10 cellular contexts compared by ENCODE assay signal in genomic region chr15:63246691-63247464, GRCh38. TPM values are rescaled to one million over a fixed set of nuclear protein-coding genes. Genes with fewer than 3 reads are reported as not detected.
DNase-seq lines count a peak whose midpoint lies in the region; ATAC-seq and TF ChIP-seq lines count a peak whose summit lies in the region.
"Had no signal": no experiment of that assay in that cellular context is flagged by ENCODE, and none has a peak within 500 bp of the region (broad histone marks: within the 10 kb centered on the region; RNA-seq: fewer than 3 reads in every experiment).

No MANE protein-coding gene starts in this region.

- H3K36me3 ChIP-seq in SK-N-MC (ENCODE audit: insufficient read depth, low read length) (peaks cover 5% of the 10 kb centered on the region; the same call in 1 of the 2 replicates), sigmoid colon (peaks cover 0 to 36% (median 7%) of the 10 kb centered on the region in 4 donors)

- TF ChIP-seq POLR2A in sigmoid colon (IDR thresholded peaks at IDR 0.05), result no peak

- H3K9me3 ChIP-seq in SK-N-MC (ENCODE audit: low read depth, low read length), result no peaks in the 10 kb centered on the region
- no peaks in the 10 kb centered on the region for H3K9me3 ChIP-seq in sigmoid colon

- H3K27me3 ChIP-seq in sigmoid colon (no peaks in the 10 kb centered on the region), dorsolateral prefrontal cortex (no peaks in the 10 kb centered on the region)

- intact Hi-C loops in sigmoid colon (cut with DNase I), result no loop called here
- intact Hi-C loops in dorsolateral prefrontal cortex (cut with DNase I), result no loop called here

- peak overlapping the region; percentile 23 for H3K27ac ChIP-seq in SK-N-MC
- H3K27ac ChIP-seq in sigmoid colon, result peak overlapping the region; percentile 30 to 65 (median 46)
- H3K27ac ChIP-seq in dorsolateral prefrontal cortex, result peak overlapping the region in 1 of 59 donors; percentile 6

- H3K4me1 ChIP-seq in sigmoid colon, result peaks cover 0 to 32% (median 27%) of the 10 kb centered on the region in 4 donors

- TF ChIP-seq EP300 in sigmoid colon (IDR thresholded peaks at IDR 0.05), result no peak

- TF ChIP-seq CTCF in fibroblast of pulmonary artery (IDR thresholded peaks at IDR 0.05; ENCODE audit: low read length, missing control alignments) (no peak), sigmoid colon (IDR thresholded peaks at IDR 0.05) (no peak), dorsolateral prefrontal cortex (IDR thresholded peaks at IDR 0.05 in 54 of 56, conservative IDR thresholded peaks at IDR 0.05 in 2 of 56; ENCODE audit: low read depth in 1 of 56, partially characterized antibody in 56 of 56) (no peak)

- ATAC-seq in HG02970 (IDR thresholded peaks at IDR 0.05; ENCODE audit: low FRiP score, unreplicated experiment), result no peak

- 84 to 86% methylated on average over 5 of the region's 5 CpGs for WGBS in sigmoid colon, 2 donors

- DNase-seq in GM03348 (ENCODE audit: low spot score), result peak; percentile 69
- peak; percentile 75 for DNase-seq in SK-N-MC (ENCODE audit: low read depth, low spot score)
- peak; percentile 90 for DNase-seq in fibroblast of pulmonary artery (ENCODE audit: low read depth)
- peak; percentile 70 for DNase-seq in sigmoid colon
- DNase-seq in NCI-H1092 (lab: John Stamatoyannopoulos, UW), result no peak
- DNase-seq in dorsolateral prefrontal cortex, result no peak
- no peak for DNase-seq in DMS79 treated with DMSO at 0.1 percent for 48 hours (lab: John Stamatoyannopoulos, UW)
- DNase-seq: NCI-H345 had no signal

- H3K4me3 ChIP-seq in SK-N-MC, result 0 out of 2 replicates have a peak overlapping the region, but pooled peaks have one; percentile 18
- H3K4me3 ChIP-seq in fibroblast of pulmonary artery (replicated peaks; ENCODE audit: low read depth, low read length), result no peak overlapping the region
- no peak overlapping the region for H3K4me3 ChIP-seq in sigmoid colon
- H3K4me3 ChIP-seq in dorsolateral prefrontal cortex, result no peak overlapping the region
- H3K4me3 ChIP-seq: skin epidermis had no signal

- H3K9ac ChIP-seq in SK-N-MC (ENCODE audit: insufficient read length), result no peak overlapping the region

RNA-seq across cellular contexts. Expression of gene APH1B, which starts 30.5 kb away (rescaled TPM):
- total RNA-seq in sigmoid colon (10 to 100 TPM in 2 of 4 donors, 1 to 10 TPM in 2; 7.9 to 11.0 (median 9.9) TPM), dorsolateral prefrontal cortex (10 to 100 TPM; 12.8 to 48.9 (median 28.4) TPM)
- 1 to 10 TPM; 1.8 to 6.9 (median 5.9) TPM for polyA plus RNA-seq in sigmoid colon

RNA-seq across cellular contexts. Expression of gene RAB8B, which starts 57.5 kb away (rescaled TPM):
- total RNA-seq in sigmoid colon (10 to 100 TPM; 21.7 to 30.4 (median 29.8) TPM), dorsolateral prefrontal cortex (10 to 100 TPM; 22.5 to 54.3 (median 36.0) TPM)
- polyA plus RNA-seq in sigmoid colon, result 10 to 100 TPM in 2 of 3 donors, 1 to 10 TPM in 1; 6.5 to 13.6 (median 10.8) TPM

Comparison
In these comparisons a context has a peak if more than half of its experiments do, and no peak if none do; other contexts are left out.
1. DNase-seq: peak in GM03348 (single experiment), SK-N-MC (single experiment), fibroblast of pulmonary artery (single experiment) and sigmoid colon (single experiment); none in NCI-H1092 (single experiment), dorsolateral prefrontal cortex (0 of 10) and DMS79 treated with DMSO at 0.1 percent for 48 hours (single experiment).